In the genomic region with DNA sequence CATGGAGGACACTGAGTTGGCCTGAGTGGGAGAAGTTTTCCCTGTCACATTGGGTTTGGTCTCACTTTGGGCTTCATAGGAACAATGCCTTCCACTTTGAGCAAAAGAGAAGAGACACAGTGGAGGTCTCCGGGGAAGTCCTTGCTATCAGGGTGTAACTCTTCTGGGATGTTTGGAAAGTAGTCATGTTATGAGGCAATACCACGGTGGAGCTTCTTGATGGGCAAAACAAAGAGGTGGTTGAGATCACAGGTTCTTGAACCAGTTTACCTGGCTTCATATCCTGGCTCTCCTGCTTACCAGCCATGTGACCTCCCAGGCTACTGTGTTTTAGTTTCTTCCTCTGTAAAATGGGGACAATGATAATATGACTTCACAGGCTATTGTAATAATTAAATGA, we compare ENCODE assay signal across 13 cellular contexts.
DNase-seq lines count a peak whose midpoint lies in the region; ATAC-seq and TF ChIP-seq lines count a peak whose summit lies in the region.
"Had no signal": no experiment of that assay in that cellular context is flagged by ENCODE, and none has a peak within 500 bp of the region (broad histone marks: within the 10 kb centered on the region; RNA-seq: fewer than 3 reads in every experiment).

No MANE protein-coding gene starts in this region.

- no peak overlapping the region for H2AFZ ChIP-seq in IMR-90 (replicated peaks; ENCODE audit: low read length, poor library complexity)

- no peak for ATAC-seq in IMR-90 (ENCODE audit: low read depth)
- no peak for ATAC-seq in stimulated activated memory B cell treated with anti-CD40 and anti-IgM and Interleukin-4, amounts not matched to agents 10 μg/mL and 1 μg/mL and 100 μg/mL, for 72 hours
- ATAC-seq: HepG2 had no signal

- peaks cover 3% of the 10 kb centered on the region for H3K4me1 ChIP-seq in IMR-90 (ENCODE audit: control insufficient read depth, insufficient read depth, low read length)
- H3K4me1 ChIP-seq: A549, Caco-2 had no signal

- BruUV-seq in IMR-90 (replicated peaks; lab: Mats Ljungman, UMichigan): no TSS peak

- no peaks in the 10 kb centered on the region for H3K36me3 Mint-ChIP-seq in stimulated activated memory B cell treated with anti-CD40 and anti-IgM and Interleukin-4, amounts not matched to agents 10 μg/mL and 1 μg/mL and 100 μg/mL, for 72 hours
- H3K36me3 Mint-ChIP-seq: CD8-positive, alpha-beta memory T cell had no signal

- peak overlapping the region; percentile 37 for H2AK9ac ChIP-seq in IMR-90 (replicated peaks; ENCODE audit: low read depth, low read length, poor library complexity)

- TF ChIP-seq CTCF in IMR-90 (conservative IDR thresholded peaks at IDR 0.05; ENCODE audit: low read depth, low read length): no peak
- TF ChIP-seq CTCF in epithelial cell of esophagus (IDR thresholded peaks at IDR 0.05; ENCODE audit: insufficient read depth, low read depth, low read length, missing control alignments): no peak
- no peak for TF ChIP-seq CTCF in fibroblast of the aortic adventitia (IDR thresholded peaks at IDR 0.05; ENCODE audit: insufficient read depth, low read length)

- no peak overlapping the region for H3K4me3 Mint-ChIP-seq in stimulated activated memory B cell treated with anti-CD40 and anti-IgM and Interleukin-4, amounts not matched to agents 10 μg/mL and 1 μg/mL and 100 μg/mL, for 72 hours
- H3K4me3 Mint-ChIP-seq: CD8-positive, alpha-beta memory T cell; H9 had no signal

- H3K9ac ChIP-seq in IMR-90 (ENCODE audit: low read depth, low read length): no peak overlapping the region

- H2BK120ac ChIP-seq in IMR-90 (ENCODE audit: low read depth, low read length): peak overlapping the region; percentile 77

- H2BK15ac ChIP-seq in IMR-90 (ENCODE audit: low read depth, low read length): peak overlapping the region; percentile 65; the same call in 2 of the 3 replicates

- H4K91ac ChIP-seq in IMR-90 (ENCODE audit: insufficient read depth, low read depth, low read length): peak overlapping the region; percentile 91

- H3K4ac ChIP-seq in IMR-90 (ENCODE audit: low read depth, low read length): peak overlapping the region; percentile 62

- H3K9me3 ChIP-seq in IMR-90 (ENCODE audit: control insufficient read depth, insufficient read depth, low read length): no peaks in the 10 kb centered on the region
- H3K9me3 ChIP-seq: A549, Caco-2 had no signal

- dilution Hi-C loops in IMR-90 (cut with HindIII; ENCODE audit: low sequenced_read_pairs, unreplicated experiment): no loop called here

- no peak overlapping the region for H3K4me2 ChIP-seq in IMR-90 (ENCODE audit: low read depth, low read length)
- H3K4me2 ChIP-seq: A549 had no signal

- H2AK5ac ChIP-seq in IMR-90 (ENCODE audit: low read depth, low read length): peak overlapping the region; percentile 40; the same call in 1 of the 2 replicates

- H4K8ac ChIP-seq in IMR-90 (ENCODE audit: low read depth in 2 of 2, low read length in 2 of 2): peak overlapping the region in 1 of 2 experiments; percentile 62; a peak in 3 of 4 replicates

- TF ChIP-seq RAD21 in IMR-90 (IDR thresholded peaks at IDR 0.05; ENCODE audit: low read length): no peak

- POLR2A ChIA-PET in IMR-90 (lab: Charles Lee; ENCODE audit: unreplicated experiment): no interaction called here

- intact Hi-C loops in IMR-90 (cut with micrococcal nuclease): loop anchor here (5.0 to 10.0 kb wide), 4 partner anchors 171 to 826 kb away; no protein-coding TSS in a partner anchor

- in situ Hi-C loops in IMR-90 (cut with MboI; ENCODE audit: low sequenced_read_pairs): loop anchor here (10.0 to 25.0 kb wide), 2 partner anchors 1469 to 1856 kb away; a partner anchor contains a TSS

- no peaks in the 10 kb centered on the region for H3K27me3 ChIP-seq in IMR-90 (ENCODE audit: control insufficient read depth, insufficient read depth, low read length)

- peak overlapping the region; percentile 8 for H2BK5ac ChIP-seq in IMR-90 (ENCODE audit: low read depth, low read length, poor library complexity, severe bottlenecking)

- no peaks in the 10 kb centered on the region for H3K27me3 Mint-ChIP-seq in stimulated activated memory B cell treated with anti-CD40 and anti-IgM and Interleukin-4, amounts not matched to agents 10 μg/mL and 1 μg/mL and 100 μg/mL, for 72 hours
- H3K27me3 Mint-ChIP-seq: CD8-positive, alpha-beta memory T cell had no signal

- H3K4me3 ChIP-seq in IMR-90 (ENCODE audit: insufficient read depth, low read depth, low read length): no peak overlapping the region
- H3K4me3 ChIP-seq in epithelial cell of esophagus (ENCODE audit: low read length): no peak overlapping the region
- no peak overlapping the region for H3K4me3 ChIP-seq in fibroblast of the aortic adventitia (ENCODE audit: low read depth, low read length)
- H3K4me3 ChIP-seq: A549 had no signal

- TF ChIP-seq POLR2A in IMR-90 (IDR thresholded peaks at IDR 0.05; ENCODE audit: low read depth, low read length): no peak

- peak overlapping the region; percentile 87 for H2BK20ac ChIP-seq in IMR-90 (ENCODE audit: low read depth, low read length)

- peak overlapping the region; percentile 25; the same call in 1 of the 2 replicates for H3K14ac ChIP-seq in IMR-90 (replicated peaks; ENCODE audit: low read depth, low read length)

- no peaks in the 10 kb centered on the region for H3K36me3 ChIP-seq in IMR-90 (ENCODE audit: control insufficient read depth, insufficient read depth, low read length)

- peak overlapping the region; percentile 34 for H3K18ac ChIP-seq in IMR-90 (ENCODE audit: low read depth, low read length)

- no CpG with 5 or more reads among the region's 2 CpGs for WGBS in IMR-90 (ENCODE audit: extremely low coverage in 2 of 2, insufficient read length in 1 of 2), 2 experiments

- H3K79me1 ChIP-seq in IMR-90 (ENCODE audit: low read depth in 1 of 2, low read length in 2 of 2): no peaks in the 10 kb centered on the region

- peak overlapping the region; percentile 42; the same call in 1 of the 2 replicates for H4K5ac ChIP-seq in IMR-90 (ENCODE audit: low read depth, low read length)

- H3K27ac ChIP-seq in IMR-90 (ENCODE audit: insufficient read depth, low read length): no peak overlapping the region
- H3K27ac ChIP-seq: A549 had no signal

- H3K23ac ChIP-seq in IMR-90 (ENCODE audit: low read depth, low read length): no peak overlapping the region; the same call in 1 of the 2 replicates

- CTCF ChIA-PET in IMR-90 (lab: Yijun Ruan, JAX): interaction anchor here (0.9 to 1.8 kb wide), 2 partner anchors 559 to 1468 kb away, joined by 3 to 9 read pairs; no protein-coding TSS in a partner anchor

- no peak overlapping the region for H3K27ac Mint-ChIP-seq in stimulated activated memory B cell treated with anti-CD40 and anti-IgM and Interleukin-4, amounts not matched to agents 10 μg/mL and 1 μg/mL and 100 μg/mL, for 72 hours
- H3K27ac Mint-ChIP-seq: CD8-positive, alpha-beta memory T cell; H9 had no signal

- H4K20me1 ChIP-seq in IMR-90 (ENCODE audit: insufficient read depth, low read length): no peaks in the 10 kb centered on the region

- DNase-seq in IMR-90: no peak
- DNase-seq in epithelial cell of esophagus (ENCODE audit: low read depth): peak; percentile 73
- DNase-seq in fibroblast of the aortic adventitia (ENCODE audit: low read depth): peak; percentile 53
- DNase-seq in DMS79 (lab: John Stamatoyannopoulos, UW): no peak
- DNase-seq in LoVo (ENCODE audit: low spot score): no peak
- DNase-seq in GF-D8 (lab: John Stamatoyannopoulos, UW): no peak
- DNase-seq: Caco-2; CD8-positive, alpha-beta memory T cell; GOT3; H9 had no signal

- no peaks in the 10 kb centered on the region for H3K4me1 Mint-ChIP-seq in stimulated activated memory B cell treated with anti-CD40 and anti-IgM and Interleukin-4, amounts not matched to agents 10 μg/mL and 1 μg/mL and 100 μg/mL, for 72 hours
- H3K4me1 Mint-ChIP-seq: CD8-positive, alpha-beta memory T cell; H9 had no signal

- no peak overlapping the region for H3K56ac ChIP-seq in IMR-90 (ENCODE audit: extremely low read depth, insufficient read depth, low read length)

- H3K9me3 Mint-ChIP-seq in stimulated activated memory B cell treated with anti-CD40 and anti-IgM and Interleukin-4, amounts not matched to agents 10 μg/mL and 1 μg/mL and 100 μg/mL, for 72 hours: no peaks in the 10 kb centered on the region
- H3K9me3 Mint-ChIP-seq: H9 had no signal

- H3K9me1 ChIP-seq in IMR-90 (ENCODE audit: insufficient read depth, low read length): no peaks in the 10 kb centered on the region

TF ChIP-seq in IMR-90, 13 proteins besides CTCF, POLR2A, EP300 and RAD21:
- peak; percentile 45; the same call in 1 of the 2 replicates for TF ChIP-seq CEBPB (IDR thresholded peaks at IDR 0.05; ENCODE audit: low read depth, low read length)
- TF ChIP-seq RCOR1 (IDR thresholded peaks at IDR 0.05; ENCODE audit: insufficient replicate concordance, low read length): no peak

Comparison
In these comparisons a context has a peak if more than half of its experiments do, and no peak if none do; other contexts are left out.
1. DNase-seq: peak in epithelial cell of esophagus (single experiment) and fibroblast of the aortic adventitia (single experiment); none in IMR-90 (single experiment), DMS79 (single experiment), LoVo (single experiment) and GF-D8 (single experiment).